ENCODE assay signal across 9 cellular contexts in genomic region chr12:75065482-75065881, GRCh38.
"Had no signal": no experiment of that assay in that cellular context is flagged by ENCODE, and none has a peak within 500 bp of the region (broad histone marks: within the 10 kb centered on the region; RNA-seq: fewer than 3 reads in every experiment).

No MANE protein-coding gene starts in this region.

- DNase-seq: IMR-90, KBM-7, KG1 had no signal

- H3K4me1 Mint-ChIP-seq: IgD-negative memory B cell had no signal

- H3K4me3 Mint-ChIP-seq: IgD-negative memory B cell had no signal

- H3K27me3 Mint-ChIP-seq: IgD-negative memory B cell had no signal

- H3K27ac Mint-ChIP-seq: IgD-negative memory B cell had no signal

- H3K36me3 Mint-ChIP-seq: IgD-negative memory B cell had no signal

- FAIRE-seq: HepG2, HTR-8/SVneo, K562 had no signal

- H3K9ac ChIP-seq: KMS-11 had no signal

- H3K27ac ChIP-seq: HL-60, KMS-11 had no signal

- H3K4me3 ChIP-seq: K562 had no signal

- H3K4me2 ChIP-seq: KMS-11 had no signal

- ATAC-seq: HepG2, K562 had no signal
